ENCODE assay signal across 11 cellular contexts in the genomic region with DNA sequence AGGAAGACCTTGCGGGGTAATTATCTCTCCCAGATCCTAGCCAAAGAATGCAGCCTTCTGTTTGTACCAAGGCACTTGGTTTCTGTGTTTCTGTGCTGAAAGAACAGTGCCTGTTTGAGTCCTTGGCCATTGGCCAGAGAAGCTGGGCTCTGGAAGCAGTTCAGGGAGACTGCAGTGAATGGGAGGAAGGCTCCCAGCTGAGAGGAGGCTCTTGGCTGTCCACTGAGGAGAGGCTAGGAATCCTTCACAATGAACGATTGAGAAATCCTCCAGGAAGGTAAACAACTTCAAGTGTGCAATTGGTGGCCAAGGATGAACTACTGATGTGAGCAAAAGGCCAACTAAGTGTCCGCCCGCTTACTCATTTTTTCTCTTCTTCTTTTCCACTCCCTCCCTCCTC.
DNase-seq lines count a peak whose midpoint lies in the region; FAIRE-seq and TF ChIP-seq lines count a peak whose summit lies in the region.
"Had no signal": no experiment of that assay in that cellular context is flagged by ENCODE, and none has a peak within 500 bp of the region (broad histone marks: within the 10 kb centered on the region; RNA-seq: fewer than 3 reads in every experiment).

No MANE protein-coding gene starts in this region.

- H3K36me3 Mint-ChIP-seq in activated CD4-positive, alpha-beta T cell treated with anti-CD3 and anti-CD28 coated beads, Interleukin-2, amount 10 ng/mL, durations not matched to agents 24 days and 14 days (ENCODE audit: low read depth), result no peaks in the 10 kb centered on the region
- H3K36me3 Mint-ChIP-seq in immature natural killer cell, result peaks cover 0 to 3% (median 0%) of the 10 kb centered on the region in 3 donors

- H3K18ac ChIP-seq in H1 (ENCODE audit: extremely low read depth, low read length) (no peak overlapping the region), mesendoderm (ENCODE audit: low read length) (no peak overlapping the region)

- H2BK5ac ChIP-seq in H1 (ENCODE audit: low read depth, low read length) (no peak overlapping the region), mesendoderm (ENCODE audit: low read length) (no peak overlapping the region)

- H2BK12ac ChIP-seq in H1 (ENCODE audit: low read depth, low read length), result no peak overlapping the region

- H3K27me3 ChIP-seq in H1 (replicated peaks in 1 of 4; ENCODE audit: control insufficient read depth in 3 of 4, extremely low read depth in 1 of 4, insufficient read depth in 3 of 4, low read length in 3 of 4) (no peaks in the 10 kb centered on the region), mesendoderm (ENCODE audit: insufficient read depth, low read length, poor library complexity) (no peaks in the 10 kb centered on the region)
- H3K27me3 ChIP-seq: upper lobe of left lung had no signal

- H3K27ac Mint-ChIP-seq in activated CD4-positive, alpha-beta T cell treated with anti-CD3 and anti-CD28 coated beads, Interleukin-2, amount 10 ng/mL, durations not matched to agents 24 days and 14 days, result no peak overlapping the region
- no peak overlapping the region for H3K27ac Mint-ChIP-seq in immature natural killer cell

- no peaks in the 10 kb centered on the region for H3K4me1 Mint-ChIP-seq in activated CD4-positive, alpha-beta T cell treated with anti-CD3 and anti-CD28 coated beads, Interleukin-2, amount 10 ng/mL, durations not matched to agents 24 days and 14 days
- H3K4me1 Mint-ChIP-seq in immature natural killer cell, result no peaks in the 10 kb centered on the region

- FAIRE-seq in H1 (lab: Jason Lieb, UNC) (no peak), urothelium cell line (lab: Jason Lieb, UNC) (no peak)
- FAIRE-seq: islet of Langerhans had no signal

- H3K79me1 ChIP-seq in H1 (ENCODE audit: low read depth, low read length) (no peaks in the 10 kb centered on the region), mesendoderm (ENCODE audit: low read length) (no peaks in the 10 kb centered on the region)

- H4K5ac ChIP-seq in H1 (ENCODE audit: insufficient read length, low read depth, low read length) (no peak overlapping the region), mesendoderm (ENCODE audit: low read length) (no peak overlapping the region)

- TF ChIP-seq EP300 in H1 (IDR thresholded peaks at IDR 0.05; ENCODE audit: borderline replicate concordance in 1 of 2, low read depth in 2 of 2, low read length in 2 of 2), result no peak

- H4K91ac ChIP-seq in H1 (replicated peaks; ENCODE audit: insufficient read length, low read length), result no peak overlapping the region

- TF ChIP-seq RAD21 in H1 (IDR thresholded peaks at IDR 0.05 in 1 of 2, conservative IDR thresholded peaks at IDR 0.05 in 1 of 2; ENCODE audit: low read depth in 2 of 2, low read length in 2 of 2), result no peak

- no peak overlapping the region for H3K27ac ChIP-seq in H1 (ENCODE audit: low read depth, low read length)
- H3K27ac ChIP-seq in mesendoderm (ENCODE audit: low read depth, low read length), result no peak overlapping the region
- H3K27ac ChIP-seq: HL-60, upper lobe of left lung had no signal

- no peak for TF ChIP-seq POLR2A in H1 (IDR thresholded peaks at IDR 0.05; ENCODE audit: control extremely low read depth in 1 of 2, low read depth in 2 of 2, low read length in 2 of 2)

- POLR2A ChIA-PET in H1 (lab: Charles Lee; ENCODE audit: partially characterized antibody), result no interaction called here

- no peak overlapping the region for H2BK20ac ChIP-seq in H1 (ENCODE audit: low read length)

- H2AK5ac ChIP-seq in H1 (ENCODE audit: low read depth, low read length), result no peak overlapping the region
- no peak overlapping the region for H2AK5ac ChIP-seq in mesendoderm (ENCODE audit: low read length)

- H3K79me2 ChIP-seq in H1 (ENCODE audit: control insufficient read depth in 1 of 2, insufficient read depth in 2 of 2, low read length in 2 of 2) (no peaks in the 10 kb centered on the region), mesendoderm (ENCODE audit: control insufficient read depth, insufficient read depth, low read length) (no peaks in the 10 kb centered on the region)

- H3K36me3 ChIP-seq in H1 (ENCODE audit: control insufficient read depth in 2 of 4, insufficient read depth in 4 of 4, low read length in 3 of 4), result no peaks in the 10 kb centered on the region
- H3K36me3 ChIP-seq in mesendoderm (ENCODE audit: control insufficient read depth, insufficient read depth, low read length), result no peaks in the 10 kb centered on the region
- H3K36me3 ChIP-seq: upper lobe of left lung had no signal

- H3K23ac ChIP-seq in H1 (ENCODE audit: insufficient read length) (no peak overlapping the region), mesendoderm (ENCODE audit: low read length) (no peak overlapping the region)

- H3K4me2 ChIP-seq in H1 (ENCODE audit: insufficient read depth in 1 of 2, low read depth in 2 of 2, low read length in 2 of 2), result no peak overlapping the region
- no peak overlapping the region for H3K4me2 ChIP-seq in mesendoderm (ENCODE audit: low read length)

- H3K56ac ChIP-seq in H1 (replicated peaks; ENCODE audit: insufficient read length, low read depth, low read length) (no peak overlapping the region), mesendoderm (ENCODE audit: low read length) (peak overlapping the region; percentile 42)

- H2BK15ac ChIP-seq in H1 (ENCODE audit: low read length) (no peak overlapping the region), mesendoderm (replicated peaks; ENCODE audit: low read depth) (no peak overlapping the region)

- H2BK120ac ChIP-seq in H1 (replicated peaks; ENCODE audit: low read depth, low read length), result no peak overlapping the region
- H2BK120ac ChIP-seq in mesendoderm (ENCODE audit: low read depth, low read length), result no peak overlapping the region

- H3K14ac ChIP-seq in H1 (ENCODE audit: insufficient read length), result no peak overlapping the region

- H3K27me3 Mint-ChIP-seq in activated CD4-positive, alpha-beta T cell treated with anti-CD3 and anti-CD28 coated beads, Interleukin-2, amount 10 ng/mL, durations not matched to agents 24 days and 14 days, result peaks cover 2% of the 10 kb centered on the region
- peaks cover 4 to 8% (median 4%) of the 10 kb centered on the region in 3 donors for H3K27me3 Mint-ChIP-seq in immature natural killer cell (ENCODE audit: low read depth in 3 of 3)

- peak overlapping the region; percentile 85; the same call in 1 of the 2 replicates for H2AFZ ChIP-seq in H1 (ENCODE audit: low read length)

- CTCF ChIA-PET in H1 (lab: Charles Lee; ENCODE audit: partially characterized antibody), result no interaction called here

- peak; percentile 20 for DNase-seq in NCI-H345 (lab: John Stamatoyannopoulos, UW)
- DNase-seq in NCI-H345 treated with DMSO at 0.1 percent for 48 hours (lab: John Stamatoyannopoulos, UW; ENCODE audit: unreplicated experiment), result no peak
- no peak for DNase-seq in H1 (ENCODE audit: low read depth in 1 of 2, low spot score in 2 of 2)
- peak; percentile 15 for DNase-seq in mesendoderm
- DNase-seq in urothelium cell line (ENCODE audit: low spot score), result peak; percentile 9
- no peak for DNase-seq in dedifferentiated amniotic fluid mesenchymal stem cell (ENCODE audit: extremely low spot score)
- DNase-seq in activated CD4-positive, alpha-beta T cell treated with anti-CD3 and anti-CD28 coated beads, Interleukin-2, amount 10 ng/mL, durations not matched to agents 24 days and 14 days, result no peak
- no peak for DNase-seq in immature natural killer cell

- no peaks in the 10 kb centered on the region for H3K9me3 Mint-ChIP-seq in activated CD4-positive, alpha-beta T cell treated with anti-CD3 and anti-CD28 coated beads, Interleukin-2, amount 10 ng/mL, durations not matched to agents 24 days and 14 days
- peaks cover 0 to 12% (median 5%) of the 10 kb centered on the region in 6 donors for H3K9me3 Mint-ChIP-seq in immature natural killer cell

- no peak overlapping the region for H4K8ac ChIP-seq in H1 (ENCODE audit: extremely low read depth, insufficient read depth, low read length)
- no peak overlapping the region for H4K8ac ChIP-seq in mesendoderm (ENCODE audit: low read depth, low read length)

- TF ChIP-seq CTCF in H1 (IDR thresholded peaks at IDR 0.05; ENCODE audit: control extremely low read depth in 1 of 3, insufficient read depth in 1 of 3, low read depth in 1 of 3, low read length in 3 of 3), result no peak

- no peak overlapping the region for H3K4ac ChIP-seq in H1 (replicated peaks; ENCODE audit: insufficient read length, low read depth, low read length)
- H3K4ac ChIP-seq in mesendoderm (ENCODE audit: low read depth, low read length), result no peak overlapping the region

- no peaks in the 10 kb centered on the region for H3K9me3 ChIP-seq in H1 (ENCODE audit: insufficient read depth in 2 of 2, low read depth in 1 of 2, low read length in 1 of 2)

- no peaks in the 10 kb centered on the region for H3K23me2 ChIP-seq in H1 (ENCODE audit: low read depth, low read length)

- 89% methylated on average over 4 of the region's 4 CpGs; no CpG with 5 or more reads in 1 of the 2 experiments for WGBS in H1 (ENCODE audit: extremely low coverage in 1 of 2, insufficient coverage in 1 of 2, insufficient read length in 1 of 2, insufficient replicate concordance in 2 of 2, low coverage in 1 of 2, low lambda C conversion rate in 2 of 2, missing lambda C conversion rate in 1 of 2), 2 experiments
- WGBS in mesendoderm (ENCODE audit: extremely low coverage, insufficient coverage, low lambda C conversion rate), result no CpG with 5 or more reads among the region's 4 CpGs

- no peak overlapping the region for H3K4me3 Mint-ChIP-seq in activated CD4-positive, alpha-beta T cell treated with anti-CD3 and anti-CD28 coated beads, Interleukin-2, amount 10 ng/mL, durations not matched to agents 24 days and 14 days
- H3K4me3 Mint-ChIP-seq in immature natural killer cell, result no peak overlapping the region

- H3K9ac ChIP-seq in H1 (replicated peaks in 1 of 4; ENCODE audit: extremely low read depth in 1 of 4, low read depth in 3 of 4, low read length in 3 of 4), result no peak overlapping the region
- no peak overlapping the region for H3K9ac ChIP-seq in mesendoderm (ENCODE audit: low read length)

- H3K4me1 ChIP-seq in H1 (replicated peaks in 1 of 4; ENCODE audit: control insufficient read depth in 3 of 4, insufficient read depth in 4 of 4, low read length in 3 of 4), result no peaks in the 10 kb centered on the region
- H3K4me1 ChIP-seq in mesendoderm (ENCODE audit: control insufficient read depth, low read depth, low read length), result no peaks in the 10 kb centered on the region

- no peak overlapping the region for H3K4me3 ChIP-seq in H1 (ENCODE audit: extremely low read depth in 1 of 4, insufficient read depth in 2 of 4, low read depth in 3 of 4, low read length in 4 of 4)
- H3K4me3 ChIP-seq in mesendoderm (ENCODE audit: low read length), result no peak overlapping the region
- H3K4me3 ChIP-seq: upper lobe of left lung had no signal

- intact Hi-C loops in activated CD4-positive, alpha-beta T cell treated with anti-CD3 and anti-CD28 coated beads, Interleukin-2, amount 10 ng/mL, durations not matched to agents 24 days and 14 days (cut with micrococcal nuclease), result no loop called here

- no peaks in the 10 kb centered on the region for H4K20me1 ChIP-seq in H1 (replicated peaks in 1 of 2; ENCODE audit: control insufficient read depth in 1 of 2, insufficient read depth in 2 of 2, low read length in 2 of 2)

TF ChIP-seq in H1, 55 proteins besides CTCF, POLR2A, EP300 and RAD21 (continues in another document):
- TF ChIP-seq CBX8 (IDR thresholded peaks at IDR 0.05; ENCODE audit: borderline replicate concordance, low read depth, low read length) (no peak), YY1 (IDR thresholded peaks at IDR 0.05; ENCODE audit: low read depth, low read length) (no peak)

Comparison
In these comparisons a context has a peak if more than half of its experiments do, and no peak if none do; other contexts are left out.
1. DNase-seq: peak in NCI-H345 (single experiment), mesendoderm (single experiment) and urothelium cell line (single experiment); none in NCI-H345 treated with DMSO at 0.1 percent for 48 hours (single experiment), H1 (0 of 2), dedifferentiated amniotic fluid mesenchymal stem cell (single experiment), activated CD4-positive, alpha-beta T cell treated with anti-CD3 and anti-CD28 coated beads, Interleukin-2, amount 10 ng/mL, durations not matched to agents 24 days and 14 days (single experiment) and immature natural killer cell (0 of 3).